ENCODE assay signal across 18 cellular contexts in genomic region chr22:45948081-45948648, GRCh38. TPM values are rescaled to one million over a fixed set of nuclear protein-coding genes. Genes with fewer than 3 reads are reported as not detected.
A peak's percentile ranks its signal among the peaks of the same experiment; 100 is the strongest.
DNase-seq lines count a peak whose midpoint lies in the region; ATAC-seq and TF ChIP-seq lines count a peak whose summit lies in the region.
"Had no signal": no experiment of that assay in that cellular context is flagged by ENCODE, and none has a peak within 500 bp of the region (broad histone marks: within the 10 kb centered on the region; RNA-seq: fewer than 3 reads in every experiment).

No MANE protein-coding gene starts in this region.

- H3F3A ChIP-seq in SK-N-SH (replicated peaks; ENCODE audit: insufficient read depth), result no peaks in the 10 kb centered on the region

- POLR2A ChIA-PET in SK-N-SH (lab: Yijun Ruan, JAX), result no interaction called here

- no peak for TF ChIP-seq EP300 in SK-N-SH (IDR thresholded peaks at IDR 0.05; ENCODE audit: borderline replicate concordance in 1 of 2, low read depth in 1 of 2, low read length in 1 of 2)

- no peak for DNase-seq in activated naive CD8-positive, alpha-beta T cell treated with anti-CD3 and anti-CD28 coated beads, Interleukin-2, amount 50 U/mL, for 24 hours
- no peak for DNase-seq in activated naive CD8-positive, alpha-beta T cell treated with anti-CD3 and anti-CD28 coated beads for 36 hours
- DNase-seq in NCI-H1694 treated with DMSO at 0.1 percent for 48 hours (lab: John Stamatoyannopoulos, UW) (peak; percentile 75), SK-N-SH (peak; percentile 63), NOMO-1 treated with DMSO at 0.1 percent for 48 hours (lab: John Stamatoyannopoulos, UW; ENCODE audit: unreplicated experiment) (no peak), COLO829 (ENCODE audit: low spot score) (no peak)
- no peak for DNase-seq in activated CD4-positive, alpha-beta T cell treated with anti-CD3 and anti-CD28 coated beads for 1 hour
- DNase-seq: ACHN; activated CD8-positive, alpha-beta memory T cell treated with anti-CD3 and anti-CD28 coated beads, Interleukin-2, amount 10 ng/mL, durations not matched to agents 7 days and 5 days; activated gamma-delta T cell treated with Interleukin-2 at 50 U/mL for 16 hours; gastrocnemius medialis; NCI-H446; Peyer's patch; stimulated activated naive CD4-positive, alpha-beta T cell treated with Interleukin-2 at 50 U/mL for 16 hours had no signal

- H3K4me1 Mint-ChIP-seq in activated naive CD8-positive, alpha-beta T cell treated with anti-CD3 and anti-CD28 coated beads, Interleukin-2, amount 50 U/mL, for 24 hours, result no peaks in the 10 kb centered on the region
- H3K4me1 Mint-ChIP-seq in activated naive CD8-positive, alpha-beta T cell treated with anti-CD3 and anti-CD28 coated beads for 36 hours, result peaks cover 2% of the 10 kb centered on the region
- peaks cover 36% of the 10 kb centered on the region for H3K4me1 Mint-ChIP-seq in stimulated activated memory B cell treated with anti-CD40 and anti-IgM and Interleukin-4, amounts not matched to agents 10 μg/mL and 1 μg/mL and 100 μg/mL, for 72 hours
- H3K4me1 Mint-ChIP-seq: activated CD8-positive, alpha-beta memory T cell treated with anti-CD3 and anti-CD28 coated beads, Interleukin-2, amount 10 ng/mL, durations not matched to agents 7 days and 5 days had no signal

- no peaks in the 10 kb centered on the region for H3K27me3 ChIP-seq in SK-N-SH (ENCODE audit: insufficient read depth)
- H3K27me3 ChIP-seq: ascending aorta, Peyer's patch had no signal

- no peak overlapping the region for H3K27ac ChIP-seq in SK-N-SH (ENCODE audit: low read depth in 2 of 2, low read length in 1 of 2)
- H3K27ac ChIP-seq: ascending aorta, gastrocnemius medialis, Peyer's patch had no signal

- H2AFZ ChIP-seq in SK-N-SH (ENCODE audit: low read depth), result no peak overlapping the region

- no peaks in the 10 kb centered on the region for H3K36me3 Mint-ChIP-seq in activated naive CD8-positive, alpha-beta T cell treated with anti-CD3 and anti-CD28 coated beads, Interleukin-2, amount 50 U/mL, for 24 hours (ENCODE audit: low read depth)
- no peaks in the 10 kb centered on the region for H3K36me3 Mint-ChIP-seq in activated naive CD8-positive, alpha-beta T cell treated with anti-CD3 and anti-CD28 coated beads for 36 hours
- H3K36me3 Mint-ChIP-seq in stimulated activated memory B cell treated with anti-CD40 and anti-IgM and Interleukin-4, amounts not matched to agents 10 μg/mL and 1 μg/mL and 100 μg/mL, for 72 hours, result no peaks in the 10 kb centered on the region
- H3K36me3 Mint-ChIP-seq: activated CD8-positive, alpha-beta memory T cell treated with anti-CD3 and anti-CD28 coated beads, Interleukin-2, amount 10 ng/mL, durations not matched to agents 7 days and 5 days had no signal

- no peak overlapping the region for H3K9ac ChIP-seq in SK-N-SH

- H3K4me1 ChIP-seq in SK-N-SH (ENCODE audit: control insufficient read depth in 1 of 2, insufficient read depth in 2 of 2, low read depth in 1 of 2, low read length in 1 of 2), result no peaks in the 10 kb centered on the region
- H3K4me1 ChIP-seq: ascending aorta, Peyer's patch had no signal

- 75% methylated on average over 7 of the region's 21 CpGs for WGBS in SK-N-SH (ENCODE audit: low lambda C conversion rate)

- H3K36me3 ChIP-seq in SK-N-SH (replicated peaks in 1 of 2; ENCODE audit: control insufficient read depth in 1 of 2, insufficient read depth in 2 of 2, low read length in 1 of 2), result no peaks in the 10 kb centered on the region
- H3K36me3 ChIP-seq: ascending aorta, gastrocnemius medialis, Peyer's patch had no signal

- H3K4me2 ChIP-seq in SK-N-SH, result no peak overlapping the region

- no peak for TF ChIP-seq RAD21 in SK-N-SH (IDR thresholded peaks at IDR 0.05; ENCODE audit: low read length)

- no peaks in the 10 kb centered on the region for H3K9me3 ChIP-seq in SK-N-SH
- H3K9me3 ChIP-seq: ascending aorta, gastrocnemius medialis, Peyer's patch had no signal

- no peaks in the 10 kb centered on the region for H3K9me3 Mint-ChIP-seq in activated naive CD8-positive, alpha-beta T cell treated with anti-CD3 and anti-CD28 coated beads, Interleukin-2, amount 50 U/mL, for 24 hours
- H3K9me3 Mint-ChIP-seq in activated naive CD8-positive, alpha-beta T cell treated with anti-CD3 and anti-CD28 coated beads for 36 hours, result no peaks in the 10 kb centered on the region
- H3K9me3 Mint-ChIP-seq in stimulated activated memory B cell treated with anti-CD40 and anti-IgM and Interleukin-4, amounts not matched to agents 10 μg/mL and 1 μg/mL and 100 μg/mL, for 72 hours, result no peaks in the 10 kb centered on the region

- H3K27me3 Mint-ChIP-seq in activated naive CD8-positive, alpha-beta T cell treated with anti-CD3 and anti-CD28 coated beads, Interleukin-2, amount 50 U/mL, for 24 hours, result peaks cover 8% of the 10 kb centered on the region
- H3K27me3 Mint-ChIP-seq in activated naive CD8-positive, alpha-beta T cell treated with anti-CD3 and anti-CD28 coated beads for 36 hours, result no peaks in the 10 kb centered on the region
- peaks cover 43% of the 10 kb centered on the region for H3K27me3 Mint-ChIP-seq in stimulated activated memory B cell treated with anti-CD40 and anti-IgM and Interleukin-4, amounts not matched to agents 10 μg/mL and 1 μg/mL and 100 μg/mL, for 72 hours

- H3K27ac Mint-ChIP-seq in activated naive CD8-positive, alpha-beta T cell treated with anti-CD3 and anti-CD28 coated beads, Interleukin-2, amount 50 U/mL, for 24 hours, result no peak overlapping the region
- H3K27ac Mint-ChIP-seq in activated naive CD8-positive, alpha-beta T cell treated with anti-CD3 and anti-CD28 coated beads for 36 hours, result no peak overlapping the region
- no peak overlapping the region for H3K27ac Mint-ChIP-seq in stimulated activated memory B cell treated with anti-CD40 and anti-IgM and Interleukin-4, amounts not matched to agents 10 μg/mL and 1 μg/mL and 100 μg/mL, for 72 hours
- H3K27ac Mint-ChIP-seq: activated CD8-positive, alpha-beta memory T cell treated with anti-CD3 and anti-CD28 coated beads, Interleukin-2, amount 10 ng/mL, durations not matched to agents 7 days and 5 days; progenitor cell of endocrine pancreas had no signal

- CTCF ChIA-PET in SK-N-SH (lab: Yijun Ruan, JAX), result interaction anchor here (0.6 to 1.9 kb wide), 6 partner anchors 10 to 1695 kb away, joined by 3 to 7 read pairs (median 4); no protein-coding TSS in a partner anchor

- H3K4me3 ChIP-seq in SK-N-SH (ENCODE audit: low read depth in 2 of 2, low read length in 1 of 2), result no peak overlapping the region
- H3K4me3 ChIP-seq: ascending aorta, gastrocnemius medialis, Peyer's patch had no signal

- no peak for TF ChIP-seq CTCF in SK-N-SH (IDR thresholded peaks at IDR 0.05)

- H3K9me2 ChIP-seq in SK-N-SH, result no peaks in the 10 kb centered on the region

- peak; percentile 22 for ATAC-seq in activated naive CD8-positive, alpha-beta T cell treated with anti-CD3 and anti-CD28 coated beads, Interleukin-2, amount 50 U/mL, for 24 hours
- peak; percentile 76 for ATAC-seq in stimulated activated memory B cell treated with anti-CD40 and anti-IgM and Interleukin-4, amounts not matched to agents 10 μg/mL and 1 μg/mL and 100 μg/mL, for 72 hours
- ATAC-seq: activated CD8-positive, alpha-beta memory T cell treated with anti-CD3 and anti-CD28 coated beads, Interleukin-2, amount 10 ng/mL, durations not matched to agents 7 days and 5 days; gastrocnemius medialis had no signal

- H3K79me2 ChIP-seq in SK-N-SH (ENCODE audit: insufficient read depth), result no peaks in the 10 kb centered on the region

- no peaks in the 10 kb centered on the region for H4K20me1 ChIP-seq in SK-N-SH (ENCODE audit: insufficient read depth)

- H3K4me3 Mint-ChIP-seq in activated naive CD8-positive, alpha-beta T cell treated with anti-CD3 and anti-CD28 coated beads, Interleukin-2, amount 50 U/mL, for 24 hours, result no peak overlapping the region
- no peak overlapping the region for H3K4me3 Mint-ChIP-seq in activated naive CD8-positive, alpha-beta T cell treated with anti-CD3 and anti-CD28 coated beads for 36 hours
- no peak overlapping the region for H3K4me3 Mint-ChIP-seq in stimulated activated memory B cell treated with anti-CD40 and anti-IgM and Interleukin-4, amounts not matched to agents 10 μg/mL and 1 μg/mL and 100 μg/mL, for 72 hours
- H3K4me3 Mint-ChIP-seq: activated CD8-positive, alpha-beta memory T cell treated with anti-CD3 and anti-CD28 coated beads, Interleukin-2, amount 10 ng/mL, durations not matched to agents 7 days and 5 days had no signal

TF ChIP-seq in SK-N-SH, 30 proteins besides CTCF, POLR2A, EP300 and RAD21:
- TF ChIP-seq YY1 (IDR thresholded peaks at IDR 0.05; ENCODE audit: low read depth) (no peak), NRF1 (IDR thresholded peaks at IDR 0.05; ENCODE audit: low read depth, low read length) (no peak), RCOR1 (IDR thresholded peaks at IDR 0.05; ENCODE audit: low read length) (no peak)

RNA-seq across cellular contexts. Expression of gene WNT7B, which starts 28.8 kb away (rescaled TPM):
- not detected for total RNA-seq in activated naive CD8-positive, alpha-beta T cell treated with anti-CD3 and anti-CD28 coated beads for 36 hours
- polyA plus RNA-seq in SK-N-SH (2012; rRNA removed), result 0.13 TPM in 1 of 2 replicates, not detected in the other
- polyA plus RNA-seq in SK-N-SH (2012; cell fraction: cytosol; rRNA removed), result 0.01 and 0.20 TPM in 2 replicates
- polyA plus RNA-seq in SK-N-SH (2012; cell fraction: nucleus; rRNA removed), result 0.08 TPM in 2 replicates
- total RNA-seq: activated CD8-positive, alpha-beta memory T cell treated with anti-CD3 and anti-CD28 coated beads, Interleukin-2, amount 10 ng/mL, durations not matched to agents 7 days and 5 days; ascending aorta; gastrocnemius medialis; Peyer's patch; T-helper 1 cell treated with Interleukin-12 subunit alpha and Interleukin-12 subunit beta and Interleukin-4 antibody, amounts not matched to agents 30 ng/mL and 1 ng/mL, for 36 hours had no signal

Comparison
In these comparisons a context has a peak if more than half of its experiments do, and no peak if none do; other contexts are left out.
1. DNase-seq: peak in NCI-H1694 treated with DMSO at 0.1 percent for 48 hours (single experiment) and SK-N-SH (single experiment); none in activated naive CD8-positive, alpha-beta T cell treated with anti-CD3 and anti-CD28 coated beads, Interleukin-2, amount 50 U/mL, for 24 hours (single experiment), activated naive CD8-positive, alpha-beta T cell treated with anti-CD3 and anti-CD28 coated beads for 36 hours (single experiment), activated CD4-positive, alpha-beta T cell treated with anti-CD3 and anti-CD28 coated beads for 1 hour (single experiment), NOMO-1 treated with DMSO at 0.1 percent for 48 hours (single experiment) and COLO829 (single experiment).